In genomic region chrX:55908685-55909212, GRCh38 we compare ENCODE assay signal across 8 cellular contexts.
DNase-seq lines count a peak whose midpoint lies in the region; ATAC-seq and TF ChIP-seq lines count a peak whose summit lies in the region.

No MANE protein-coding gene starts in this region.

- ATAC-seq in GM21360 (IDR thresholded peaks at IDR 0.05; ENCODE audit: unreplicated experiment): peak; percentile 37
- peak; percentile 68 for ATAC-seq in IMR-90 (ENCODE audit: low read depth)

- no peaks in the 10 kb centered on the region for H3K27me3 ChIP-seq in IMR-90 (ENCODE audit: control insufficient read depth, insufficient read depth, low read length)

- POLR2A ChIA-PET in IMR-90 (lab: Charles Lee; ENCODE audit: unreplicated experiment): no interaction called here

- no peaks in the 10 kb centered on the region for H3K4me1 ChIP-seq in IMR-90 (ENCODE audit: control insufficient read depth, insufficient read depth, low read length)

- H3K27me3 Mint-ChIP-seq in glutamatergic neuron (ENCODE audit: unreplicated experiment) (no peaks in the 10 kb centered on the region), osteocyte (ENCODE audit: unreplicated experiment) (no peaks in the 10 kb centered on the region)

- H3K14ac ChIP-seq in IMR-90 (replicated peaks; ENCODE audit: low read depth, low read length): no peak overlapping the region

- H3K4me3 Mint-ChIP-seq in glutamatergic neuron (ENCODE audit: unreplicated experiment): peak overlapping the region; percentile 94
- peak overlapping the region; percentile 75 for H3K4me3 Mint-ChIP-seq in osteocyte (ENCODE audit: unreplicated experiment)

- in situ Hi-C loops in IMR-90 (cut with MboI; ENCODE audit: low sequenced_read_pairs): no loop called here

- H3K9me3 Mint-ChIP-seq in glutamatergic neuron (ENCODE audit: unreplicated experiment) (peaks cover 6% of the 10 kb centered on the region), osteocyte (ENCODE audit: unreplicated experiment) (peaks cover 5% of the 10 kb centered on the region)

- H4K91ac ChIP-seq in IMR-90 (ENCODE audit: insufficient read depth, low read depth, low read length): no peak overlapping the region; the same call in 1 of the 2 replicates

- no peak overlapping the region for H2AK9ac ChIP-seq in IMR-90 (replicated peaks; ENCODE audit: low read depth, low read length, poor library complexity)

- TF ChIP-seq POLR2A in IMR-90 (IDR thresholded peaks at IDR 0.05; ENCODE audit: low read depth, low read length): no peak

- no peaks in the 10 kb centered on the region for H3K79me1 ChIP-seq in IMR-90 (ENCODE audit: low read depth in 1 of 2, low read length in 2 of 2)

- dilution Hi-C loops in IMR-90 (cut with HindIII; ENCODE audit: low sequenced_read_pairs, unreplicated experiment): no loop called here

- no peaks in the 10 kb centered on the region for H3K9me1 ChIP-seq in IMR-90 (ENCODE audit: insufficient read depth, low read length)

- BruUV-seq in IMR-90 (replicated peaks; lab: Mats Ljungman, UMichigan): no TSS peak

- CTCF ChIA-PET in IMR-90 (lab: Yijun Ruan, JAX): interaction anchor here (0.7 to 1.0 kb wide), 3 partner anchors 12 to 191 kb away, joined by 3 read pairs; partner anchors contain the start of gene RRAGB

- H2BK15ac ChIP-seq in IMR-90 (ENCODE audit: low read depth, low read length): no peak overlapping the region

- no CpG with 5 or more reads among the region's 18 CpGs for WGBS in IMR-90 (ENCODE audit: extremely low coverage in 2 of 2, insufficient read length in 1 of 2), 2 experiments

- H2AFZ ChIP-seq in IMR-90 (replicated peaks; ENCODE audit: low read length, poor library complexity): peak overlapping the region; percentile 87

- H2BK5ac ChIP-seq in IMR-90 (ENCODE audit: low read depth, low read length, poor library complexity, severe bottlenecking): no peak overlapping the region

- H4K20me1 ChIP-seq in IMR-90 (ENCODE audit: insufficient read depth, low read length): no peaks in the 10 kb centered on the region

- no peak overlapping the region; the same call in 1 of the 2 replicates for H2BK20ac ChIP-seq in IMR-90 (ENCODE audit: low read depth, low read length)

- peak overlapping the region; percentile 92 for H3K27ac Mint-ChIP-seq in glutamatergic neuron (ENCODE audit: unreplicated experiment)
- peak overlapping the region; percentile 61 for H3K27ac Mint-ChIP-seq in osteocyte (ENCODE audit: unreplicated experiment)

- peak overlapping the region; percentile 12; the same call in 1 of the 2 replicates for H3K23ac ChIP-seq in IMR-90 (ENCODE audit: low read depth, low read length)

- H3K36me3 ChIP-seq in IMR-90 (ENCODE audit: control insufficient read depth, insufficient read depth, low read length): no peaks in the 10 kb centered on the region

- H3K4me1 Mint-ChIP-seq in glutamatergic neuron (ENCODE audit: low read depth, unreplicated experiment) (peaks cover 4% of the 10 kb centered on the region), osteocyte (ENCODE audit: unreplicated experiment) (no peaks in the 10 kb centered on the region)

- no peaks in the 10 kb centered on the region for H3K9me3 ChIP-seq in IMR-90 (ENCODE audit: control insufficient read depth, insufficient read depth, low read length)

- H4K8ac ChIP-seq in IMR-90 (ENCODE audit: low read depth in 2 of 2, low read length in 2 of 2): peak overlapping the region; percentile 20 to 70; a peak in 2 of 4 replicates

- no peak for TF ChIP-seq RAD21 in IMR-90 (IDR thresholded peaks at IDR 0.05; ENCODE audit: low read length)

- no peak overlapping the region for H2AK5ac ChIP-seq in IMR-90 (ENCODE audit: low read depth, low read length)

- TF ChIP-seq CTCF in IMR-90 (conservative IDR thresholded peaks at IDR 0.05; ENCODE audit: low read depth, low read length) (no peak), glutamatergic neuron (IDR thresholded peaks at IDR 0.05; ENCODE audit: partially characterized antibody, unreplicated experiment) (no peak), osteocyte (IDR thresholded peaks at IDR 0.05) (no peak)

- no peak overlapping the region; the same call in 1 of the 2 replicates for H3K9ac ChIP-seq in IMR-90 (ENCODE audit: low read depth, low read length)

- peak overlapping the region; percentile 80; the same call in 1 of the 2 replicates for H4K5ac ChIP-seq in IMR-90 (ENCODE audit: low read depth, low read length)

- H3K18ac ChIP-seq in IMR-90 (ENCODE audit: low read depth, low read length): no peak overlapping the region

- H2BK120ac ChIP-seq in IMR-90 (ENCODE audit: low read depth, low read length): no peak overlapping the region

- no peaks in the 10 kb centered on the region for H3K36me3 Mint-ChIP-seq in glutamatergic neuron (ENCODE audit: unreplicated experiment)
- H3K36me3 Mint-ChIP-seq in osteocyte (ENCODE audit: unreplicated experiment): no peaks in the 10 kb centered on the region

- no peak overlapping the region for H3K56ac ChIP-seq in IMR-90 (ENCODE audit: extremely low read depth, insufficient read depth, low read length)

- peak; percentile 34 for DNase-seq in D341Med (ENCODE audit: low spot score)
- no peak for DNase-seq in IMR-90
- peak; percentile 23 to 37 for DNase-seq in activated T-cell treated with anti-CD3 and anti-CD28 coated beads, Interleukin-2, amount 50 U/mL, for 48 hours
- DNase-seq in glutamatergic neuron: peak; percentile 26
- no peak for DNase-seq in osteocyte (ENCODE audit: extremely low spot score, unreplicated experiment)
- no peak for DNase-seq in SIG-M5 (lab: John Stamatoyannopoulos, UW)
- no peak for DNase-seq in GF-D8 (lab: John Stamatoyannopoulos, UW)

- H3K27ac ChIP-seq in IMR-90 (ENCODE audit: insufficient read depth, low read length): no peak overlapping the region

- intact Hi-C loops in IMR-90 (cut with micrococcal nuclease): no loop called here

- H3K4me2 ChIP-seq in IMR-90 (ENCODE audit: low read depth, low read length): peak overlapping the region; percentile 69

- peak overlapping the region; percentile 7; the same call in 1 of the 2 replicates for H3K4ac ChIP-seq in IMR-90 (ENCODE audit: low read depth, low read length)

- H3K4me3 ChIP-seq in IMR-90 (ENCODE audit: insufficient read depth, low read depth, low read length): peak overlapping the region; percentile 76

TF ChIP-seq in IMR-90, 13 proteins besides CTCF, POLR2A, EP300 and RAD21:
- TF ChIP-seq, protein P1, sequence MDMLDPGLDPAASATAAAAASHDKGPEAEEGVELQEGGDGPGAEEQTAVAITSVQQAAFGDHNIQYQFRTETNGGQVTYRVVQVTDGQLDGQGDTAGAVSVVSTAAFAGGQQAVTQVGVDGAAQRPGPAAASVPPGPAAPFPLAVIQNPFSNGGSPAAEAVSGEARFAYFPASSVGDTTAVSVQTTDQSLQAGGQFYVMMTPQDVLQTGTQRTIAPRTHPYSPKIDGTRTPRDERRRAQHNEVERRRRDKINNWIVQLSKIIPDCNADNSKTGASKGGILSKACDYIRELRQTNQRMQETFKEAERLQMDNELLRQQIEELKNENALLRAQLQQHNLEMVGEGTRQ (IDR thresholded peaks at IDR 0.05; ENCODE audit: low read depth, low read length): no peak
- TF ChIP-seq MAFK (IDR thresholded peaks at IDR 0.05; ENCODE audit: low read depth, low read length) (no peak), FOS (IDR thresholded peaks at IDR 0.05; ENCODE audit: low read depth, low read length) (no peak)
TF ChIP-seq in IMR-90: peak in this region for 0.

Comparison
In these comparisons a context has a peak if more than half of its experiments do, and no peak if none do; other contexts are left out.
1. DNase-seq: peak in D341Med (single experiment), activated T-cell treated with anti-CD3 and anti-CD28 coated beads, Interleukin-2, amount 50 U/mL, for 48 hours (2 of 2) and glutamatergic neuron (single experiment); none in IMR-90 (single experiment), osteocyte (single experiment), SIG-M5 (single experiment) and GF-D8 (single experiment).